ENCODE assay signal across 8 cellular contexts in the genomic region with DNA sequence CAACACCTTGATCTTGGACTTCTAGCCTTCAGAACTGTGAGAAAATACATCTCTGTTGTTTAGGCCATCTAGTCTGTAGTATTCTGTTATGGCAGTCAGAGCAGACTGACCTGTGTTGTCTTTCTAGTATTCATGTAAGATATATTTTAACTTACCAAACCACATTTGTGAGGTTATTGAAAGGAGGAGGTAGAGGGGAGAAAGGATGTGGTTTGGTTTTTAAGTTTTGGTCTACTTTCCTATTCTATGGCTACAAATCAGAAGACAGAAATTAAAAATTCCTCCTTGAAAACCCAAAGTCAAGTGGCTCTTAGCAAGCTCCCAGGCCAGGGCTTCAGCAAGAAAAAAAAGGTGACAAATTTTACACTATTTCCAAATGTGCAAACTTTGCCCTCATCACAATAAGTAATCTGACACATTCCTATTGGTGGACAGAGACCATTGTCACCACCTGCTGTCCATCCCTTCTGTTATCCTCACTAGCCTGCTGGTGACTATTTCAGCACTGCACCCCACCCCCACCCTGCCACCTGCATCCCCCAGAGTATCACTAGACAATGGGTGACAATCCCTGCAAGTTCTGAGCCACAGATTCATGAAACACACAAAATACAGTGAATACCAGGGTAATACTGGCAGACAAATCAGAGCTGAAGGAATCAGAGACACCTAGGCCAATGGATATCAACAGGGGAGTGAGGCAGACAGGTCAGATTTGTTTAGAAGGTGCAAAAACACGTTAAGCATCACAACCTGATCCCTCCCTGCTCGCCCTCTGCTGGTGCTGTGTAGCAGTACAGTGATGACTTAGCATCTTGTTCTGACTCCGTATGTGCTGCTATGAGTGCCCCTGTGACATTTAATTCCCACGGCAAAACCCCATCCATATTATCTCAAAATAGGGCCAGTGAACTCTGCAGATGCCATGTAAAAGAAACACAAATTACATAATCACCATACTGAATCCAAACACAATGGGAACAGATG.
A peak's percentile ranks its signal among the peaks of the same experiment; 100 is the strongest.
DNase-seq lines count a peak whose midpoint lies in the region; ATAC-seq lines count a peak whose summit lies in the region.

No MANE protein-coding gene starts in this region.

- ATAC-seq in HG02623 (IDR thresholded peaks at IDR 0.05; ENCODE audit: unreplicated experiment), result peak; percentile 66

- intact Hi-C loops in head of caudate nucleus (cut with DNase I), result no loop called here

- DNase-seq in SIG-M5 treated with dmso at 0.1 percent for 504 hours (lab: John Stamatoyannopoulos, UW; ENCODE audit: unreplicated experiment), result peak; percentile 5
- DNase-seq in SIG-M5 (lab: John Stamatoyannopoulos, UW), result no peak
- peak; percentile 36 for DNase-seq in NOMO-1 treated with DMSO at 0.1 percent for 48 hours (lab: John Stamatoyannopoulos, UW; ENCODE audit: unreplicated experiment)
- DNase-seq in activated T-cell treated with anti-CD3 and anti-CD28 coated beads for 4 hours, result peak; percentile 10
- peak in 41 of 42 donors; percentile 24 to 78 (median 56) for DNase-seq in head of caudate nucleus
- DNase-seq in stimulated activated CD4-positive, alpha-beta T cell treated with anti-CD3 and anti-CD28 coated beads, Interleukin-4, amount 100 ng/mL, for 4 hours, result peak; percentile 16 to 48
- DNase-seq in DMS79 treated with DMSO at 0.1 percent for 48 hours (lab: John Stamatoyannopoulos, UW), result no peak

Comparison
In these comparisons a context has a peak if more than half of its experiments do, and no peak if none do; other contexts are left out.
1. DNase-seq: peak in SIG-M5 treated with dmso at 0.1 percent for 504 hours (single experiment), NOMO-1 treated with DMSO at 0.1 percent for 48 hours (single experiment), activated T-cell treated with anti-CD3 and anti-CD28 coated beads for 4 hours (single experiment), head of caudate nucleus (41 of 42) and stimulated activated CD4-positive, alpha-beta T cell treated with anti-CD3 and anti-CD28 coated beads, Interleukin-4, amount 100 ng/mL, for 4 hours (2 of 2); none in SIG-M5 (single experiment) and DMS79 treated with DMSO at 0.1 percent for 48 hours (single experiment).